ENCODE assay signal across 1 cellular context in genomic region chr14:93879362-93879983, GRCh38.
TF ChIP-seq lines count a peak whose summit lies in the region.

No MANE protein-coding gene starts in this region.

TF ChIP-seq in HepG2, 621 proteins besides CTCF, POLR2A, EP300 and RAD21 (continued from another document):
- TF ChIP-seq NR0B2 (CRISPR knock-in tag; IDR thresholded peaks at IDR 0.05) = no peak
- no peak for TF ChIP-seq ZSCAN22 (CRISPR knock-in tag; IDR thresholded peaks at IDR 0.05)
- no peak for TF ChIP-seq REXO4 (CRISPR knock-in tag; IDR thresholded peaks at IDR 0.05; ENCODE audit: borderline replicate concordance)
- no peak for TF ChIP-seq GTF2F1 (IDR thresholded peaks at IDR 0.05; ENCODE audit: low read length)
- TF ChIP-seq SOX5 (CRISPR knock-in tag; IDR thresholded peaks at IDR 0.05; ENCODE audit: borderline replicate concordance) = no peak
- TF ChIP-seq E2F2 (CRISPR knock-in tag; IDR thresholded peaks at IDR 0.05; ENCODE audit: borderline replicate concordance) = no peak
- TF ChIP-seq CBFB (CRISPR knock-in tag; IDR thresholded peaks at IDR 0.05) = no peak
- TF ChIP-seq ZNF850 (CRISPR knock-in tag; conservative IDR thresholded peaks at IDR 0.05) = no peak
- TF ChIP-seq ZNF430 (CRISPR knock-in tag; IDR thresholded peaks at IDR 0.05) = no peak
- no peak for TF ChIP-seq KLF11 (CRISPR knock-in tag; IDR thresholded peaks at IDR 0.05)
- TF ChIP-seq ZEB1 (IDR thresholded peaks at IDR 0.05; ENCODE audit: insufficient replicate concordance, low read depth) = no peak
- TF ChIP-seq ZNF282 (IDR thresholded peaks at IDR 0.05; ENCODE audit: partially characterized antibody) = no peak
- no peak for TF ChIP-seq AKNA (CRISPR knock-in tag; IDR thresholded peaks at IDR 0.05; ENCODE audit: borderline replicate concordance)
- TF ChIP-seq SALL2 (CRISPR knock-in tag; IDR thresholded peaks at IDR 0.05) = no peak
- TF ChIP-seq SYNCRIP (IDR thresholded peaks at IDR 0.05; ENCODE audit: insufficient read depth, low read depth, low read length) = no peak
- no peak for TF ChIP-seq CENPT (CRISPR knock-in tag; IDR thresholded peaks at IDR 0.05; ENCODE audit: low read depth)
- no peak for TF ChIP-seq ZNF224 (CRISPR knock-in tag; IDR thresholded peaks at IDR 0.05)
